ENCODE assay signal across 15 cellular contexts in the genomic region with DNA sequence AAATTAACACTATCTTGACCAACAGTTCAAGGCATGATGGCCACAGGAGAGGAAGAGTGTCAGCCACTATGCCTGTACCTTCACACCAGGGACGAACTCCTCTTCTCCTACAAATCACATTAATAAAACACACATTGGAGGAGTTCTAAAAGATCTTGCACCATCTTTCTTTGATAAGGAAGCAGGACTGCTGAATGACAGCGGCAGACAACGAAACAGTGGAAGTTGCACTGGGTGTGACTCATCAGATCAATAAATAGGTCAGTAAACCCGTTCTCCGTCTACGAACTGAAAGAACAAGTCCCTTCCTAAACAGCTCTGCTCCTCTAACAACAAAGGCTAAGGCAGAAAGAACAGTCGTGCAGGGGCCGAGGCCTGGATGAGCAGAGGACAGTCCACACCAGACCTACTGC. TPM values are rescaled to one million over a fixed set of nuclear protein-coding genes. Genes with fewer than 3 reads are reported as not detected.
DNase-seq lines count a peak whose midpoint lies in the region; ATAC-seq and TF ChIP-seq lines count a peak whose summit lies in the region.
"Had no signal": no experiment of that assay in that cellular context is flagged by ENCODE, and none has a peak within 500 bp of the region (broad histone marks: within the 10 kb centered on the region; RNA-seq: fewer than 3 reads in every experiment).

No MANE protein-coding gene starts in this region.

- H2AFZ ChIP-seq in mammary epithelial cell (ENCODE audit: low read depth, low read length), result no peak overlapping the region
- no peak overlapping the region for H2AFZ ChIP-seq in hepatocyte

- intact Hi-C loops in MCF 10A (cut with micrococcal nuclease), result no loop called here
- intact Hi-C loops in mammary epithelial cell (cut with micrococcal nuclease), result no loop called here
- intact Hi-C loops in Panc1 (cut with micrococcal nuclease; ENCODE audit: unreplicated experiment), result no loop called here
- intact Hi-C loops in prostate gland (cut with DNase I), result no loop called here

- no peaks in the 10 kb centered on the region for H3K9me2 ChIP-seq in hepatocyte (replicated peaks; ENCODE audit: insufficient read depth)

- peaks cover 15% of the 10 kb centered on the region for H3K4me1 Mint-ChIP-seq in MCF 10A (ENCODE audit: insufficient read depth, unreplicated experiment)

- H3K4me3 Mint-ChIP-seq in MCF 10A (ENCODE audit: unreplicated experiment), result no peak overlapping the region
- H3K4me3 Mint-ChIP-seq: nephron progenitor cell had no signal

- H3K4me2 ChIP-seq in mammary epithelial cell (ENCODE audit: insufficient read depth, low read depth, low read length) (no peak overlapping the region), hepatocyte (peak overlapping the region; percentile 31)

- H3K9me3 ChIP-seq in mammary epithelial cell (replicated peaks; ENCODE audit: insufficient read depth, low read length) (no peaks in the 10 kb centered on the region), Panc1 (ENCODE audit: control insufficient read depth, insufficient read depth, low read depth, low read length) (no peaks in the 10 kb centered on the region), hepatocyte (ENCODE audit: low read depth) (no peaks in the 10 kb centered on the region), prostate gland (no peaks in the 10 kb centered on the region)
- H3K9me3 ChIP-seq: gastrocnemius medialis had no signal

- TF ChIP-seq POLR2A in prostate gland (IDR thresholded peaks at IDR 0.05), result no peak

- CTCF ChIA-PET in MCF 10A (lab: Yijun Ruan, JAX) (no interaction called here), mammary epithelial cell (lab: Charles Lee; ENCODE audit: low non-redundant PET) (no interaction called here), Panc1 (lab: Charles Lee) (no interaction called here)

- no TSS peak for BruUV-seq in MCF 10A (replicated peaks; lab: Mats Ljungman, UMichigan)
- no TSS peak for BruUV-seq in mammary epithelial cell (replicated peaks; lab: Mats Ljungman, UMichigan)
- no TSS peak for BruUV-seq in Panc1 (replicated peaks; lab: Mats Ljungman, UMichigan)

- H3K36me3 ChIP-seq in mammary epithelial cell (ENCODE audit: insufficient read depth, low read length), result peaks cover 18% of the 10 kb centered on the region
- peaks cover 9% of the 10 kb centered on the region; the same call in 1 of the 2 replicates for H3K36me3 ChIP-seq in Panc1 (ENCODE audit: control insufficient read depth, insufficient read depth, low read length)
- no peaks in the 10 kb centered on the region for H3K36me3 ChIP-seq in hepatocyte (replicated peaks; ENCODE audit: insufficient read depth, low read depth)
- no peaks in the 10 kb centered on the region for H3K36me3 ChIP-seq in prostate gland

- H3K79me2 ChIP-seq in mammary epithelial cell (ENCODE audit: insufficient read depth, low read length) (peaks cover 62% of the 10 kb centered on the region), hepatocyte (peaks cover 39% of the 10 kb centered on the region)

- H4K20me1 ChIP-seq in mammary epithelial cell (ENCODE audit: insufficient read depth, low read length), result no peaks in the 10 kb centered on the region
- H4K20me1 ChIP-seq in hepatocyte (ENCODE audit: insufficient read depth, poor library complexity, severe bottlenecking), result no peaks in the 10 kb centered on the region

- H3K9ac ChIP-seq in mammary epithelial cell (ENCODE audit: insufficient read depth, low read length), result no peak overlapping the region

- 97% methylated on average over 8 of the region's 8 CpGs for WGBS in mammary epithelial cell (ENCODE audit: low coverage, missing lambda C conversion rate)
- WGBS in hepatocyte (ENCODE audit: low lambda C conversion rate, missing lambda C conversion rate), result 44% methylated on average over 8 of the region's 8 CpGs
- WGBS in prostate gland, result 82% methylated on average over 8 of the region's 8 CpGs

- H3K27me3 Mint-ChIP-seq in MCF 10A (ENCODE audit: insufficient read depth, unreplicated experiment), result no peaks in the 10 kb centered on the region

- no peak for ATAC-seq in Panc1
- ATAC-seq in HG02588 (IDR thresholded peaks at IDR 0.05; ENCODE audit: unreplicated experiment), result no peak
- ATAC-seq: gastrocnemius medialis had no signal

- dilution Hi-C loops in mammary epithelial cell (cut with HindIII; ENCODE audit: low sequenced_read_pairs), result no loop called here

- TF ChIP-seq CTCF in MCF 10A (IDR thresholded peaks at IDR 0.05; ENCODE audit: unreplicated experiment) (no peak), mammary epithelial cell (conservative IDR thresholded peaks at IDR 0.05 in 1 of 2, IDR thresholded peaks at IDR 0.05 in 1 of 2; ENCODE audit: extremely low read depth in 1 of 2, insufficient read depth in 1 of 2, low read depth in 1 of 2, low read length in 2 of 2) (no peak), Panc1 (IDR thresholded peaks at IDR 0.05) (no peak), hepatocyte (IDR thresholded peaks at IDR 0.05; ENCODE audit: poor library complexity) (no peak), prostate gland (IDR thresholded peaks at IDR 0.05) (no peak)

- no peaks in the 10 kb centered on the region for H3K9me3 Mint-ChIP-seq in MCF 10A (ENCODE audit: unreplicated experiment)

- H3K4me3 ChIP-seq in mammary epithelial cell (replicated peaks in 1 of 3; ENCODE audit: insufficient read depth in 1 of 3, low read depth in 2 of 3, low read length in 3 of 3), result no peak overlapping the region
- no peak overlapping the region for H3K4me3 ChIP-seq in Panc1 (ENCODE audit: low read depth in 2 of 2, low read length in 2 of 2)
- no peak overlapping the region for H3K4me3 ChIP-seq in hepatocyte
- H3K4me3 ChIP-seq in prostate gland, result no peak overlapping the region
- H3K4me3 ChIP-seq: gastrocnemius medialis, lung had no signal

- no peak overlapping the region for H3K27ac ChIP-seq in mammary epithelial cell (ENCODE audit: insufficient read depth, low read depth, low read length)
- H3K27ac ChIP-seq in Panc1 (ENCODE audit: low read length), result peak overlapping the region; percentile 63; the same call in 1 of the 2 replicates
- H3K27ac ChIP-seq in hepatocyte, result no peak overlapping the region
- no peak overlapping the region for H3K27ac ChIP-seq in prostate gland
- H3K27ac ChIP-seq: gastrocnemius medialis had no signal

- H3K36me3 Mint-ChIP-seq in MCF 10A (ENCODE audit: insufficient read depth, unreplicated experiment), result peaks cover 48% of the 10 kb centered on the region

- POLR2A ChIA-PET in MCF 10A (lab: Yijun Ruan, JAX) (interaction anchor here (0.7 kb wide), 1 partner anchor 15 kb away, joined by 3 read pairs; no protein-coding TSS in a partner anchor), Panc1 (lab: Charles Lee) (no interaction called here)

- no peak for DNase-seq in MCF 10A (ENCODE audit: unreplicated experiment)
- DNase-seq in mammary epithelial cell, result no peak
- no peak for DNase-seq in Panc1 (ENCODE audit: low read depth, low spot score)
- DNase-seq in hepatocyte (ENCODE audit: low spot score), result peak; percentile 55
- no peak for DNase-seq in prostate gland (ENCODE audit: low spot score)
- DNase-seq in ureter (ENCODE audit: low spot score), result no peak
- no peak for DNase-seq in NCI-H2081 treated with DMSO at 0.1 percent for 48 hours (lab: John Stamatoyannopoulos, UW)
- DNase-seq: activated gamma-delta T cell treated with Interleukin-2 at 50 U/mL for 16 hours, gastrocnemius medialis, GOT3, NCI-H187, NCI-H510A, nephron progenitor cell had no signal

- in situ Hi-C loops in mammary epithelial cell (cut with MboI; ENCODE audit: low sequenced_read_pairs in 2 of 2), result no loop called here
- in situ Hi-C loops in Panc1 (cut with HindIII; ENCODE audit: low pct_unique_long_range_greater_than_20kb, low sequenced_read_pairs), result no loop called here

- H3K27ac Mint-ChIP-seq in MCF 10A (ENCODE audit: low read depth, unreplicated experiment), result peak overlapping the region; percentile 14
- H3K27ac Mint-ChIP-seq: nephron progenitor cell had no signal

- H3K27me3 ChIP-seq in mammary epithelial cell (ENCODE audit: insufficient read depth, low read length) (no peaks in the 10 kb centered on the region), Panc1 (ENCODE audit: control insufficient read depth, insufficient read depth, low read length) (no peaks in the 10 kb centered on the region), hepatocyte (no peaks in the 10 kb centered on the region), prostate gland (replicated peaks; ENCODE audit: insufficient read depth) (no peaks in the 10 kb centered on the region)
- H3K27me3 ChIP-seq: gastrocnemius medialis had no signal

- H3K4me1 ChIP-seq in mammary epithelial cell (ENCODE audit: insufficient read depth, low read length) (peaks cover 16% of the 10 kb centered on the region), Panc1 (ENCODE audit: control insufficient read depth, insufficient read depth, low read length) (peaks cover 24% of the 10 kb centered on the region), hepatocyte (ENCODE audit: insufficient read depth) (no peaks in the 10 kb centered on the region), prostate gland (replicated peaks) (no peaks in the 10 kb centered on the region)

RNA-seq across cellular contexts. Expression of a gene that starts 23.1 kb away (rescaled TPM):
- total RNA-seq in MCF 10A (2022) (122 and 147 TPM in 2 replicates), mammary epithelial cell (10 to 100 TPM; 85.7 to 93.1 TPM), Panc1 (2021; ENCODE audit: unreplicated experiment) (77.4 TPM), hepatocyte (45.8 and 61.6 TPM in 2 replicates), prostate gland (10 to 100 TPM; 46.9 to 75.7 TPM), ureter (126 TPM)
- polyA plus RNA-seq in mammary epithelial cell (82.0 TPM), hepatocyte (50.4 and 55.2 TPM in 2 replicates)
- 82.4 TPM for polyA minus RNA-seq in mammary epithelial cell
- polyA plus RNA-seq in Panc1 (2012; ENCODE audit: insufficient read length), result 69.4 TPM

RNA-seq across cellular contexts. Expression of a gene that starts 39.4 kb away (rescaled TPM):
- total RNA-seq in MCF 10A (2022) (59.5 and 62.3 TPM in 2 replicates), mammary epithelial cell (10 to 100 TPM; 58.1 to 58.8 TPM), Panc1 (2021; ENCODE audit: unreplicated experiment) (41.4 TPM), hepatocyte (68.5 and 77.2 TPM in 2 replicates), prostate gland (10 to 100 TPM; 78.3 to 92.2 TPM), ureter (73.4 TPM)
- polyA plus RNA-seq in mammary epithelial cell (89.6 TPM), hepatocyte (97.0 and 107 TPM in 2 replicates)
- polyA minus RNA-seq in mammary epithelial cell, result 52.9 TPM
- 55.8 TPM for polyA plus RNA-seq in Panc1 (2012; ENCODE audit: insufficient read length)
